In genomic region chr15:76737573-76737972, GRCh38 we compare ENCODE assay signal across 22 cellular contexts.
DNase-seq lines count a peak whose midpoint lies in the region; ATAC-seq, FAIRE-seq and TF ChIP-seq lines count a peak whose summit lies in the region.
"Had no signal": no experiment of that assay in that cellular context is flagged by ENCODE, and none has a peak within 500 bp of the region (broad histone marks: within the 10 kb centered on the region; RNA-seq: fewer than 3 reads in every experiment).

No MANE protein-coding gene starts in this region.

- H3K79me2 ChIP-seq in HepG2 (ENCODE audit: insufficient read depth, low read length) = no peaks in the 10 kb centered on the region
- no peaks in the 10 kb centered on the region for H3K79me2 ChIP-seq in K562 (ENCODE audit: control insufficient read depth, insufficient read depth, low read length)

- no peak for TF ChIP-seq CTCF in HepG2 (CRISPR knock-in tag; IDR thresholded peaks at IDR 0.05)
- no peak for TF ChIP-seq CTCF in right lobe of liver (IDR thresholded peaks at IDR 0.05)
- TF ChIP-seq CTCF in IMR-90 (conservative IDR thresholded peaks at IDR 0.05; ENCODE audit: low read depth, low read length) = no peak
- no peak for TF ChIP-seq CTCF in K562 (IDR thresholded peaks at IDR 0.05 in 2 of 3, conservative IDR thresholded peaks at IDR 0.05 in 1 of 3; ENCODE audit: insufficient read depth in 2 of 3, low read depth in 1 of 3, low read length in 3 of 3)

- H4K8ac ChIP-seq in IMR-90 (ENCODE audit: low read depth in 2 of 2, low read length in 2 of 2) = no peak overlapping the region

- H2AFZ ChIP-seq in HepG2 (ENCODE audit: low read length) (no peak overlapping the region), IMR-90 (replicated peaks; ENCODE audit: low read length, poor library complexity) (no peak overlapping the region), K562 (ENCODE audit: low read depth, low read length) (no peak overlapping the region)

- TF ChIP-seq EP300 in HepG2 (IDR thresholded peaks at IDR 0.05; ENCODE audit: low read depth in 2 of 2, low read length in 2 of 2) (no peak), HepG2 (CRISPR knock-in tag; IDR thresholded peaks at IDR 0.05; ENCODE audit: borderline replicate concordance) (no peak), K562 (IDR thresholded peaks at IDR 0.05; ENCODE audit: low read length) (no peak)

- 96% methylated on average over 4 of the region's 4 CpGs for WGBS in HepG2 (ENCODE audit: low lambda C conversion rate)
- 92% methylated on average over 4 of the region's 4 CpGs for WGBS in right lobe of liver (ENCODE audit: insufficient coverage, low coverage, low lambda C conversion rate, missing lambda C conversion rate)
- 100% methylated on average over 3 of the region's 4 CpGs; no CpG with 5 or more reads in 1 of the 2 experiments for WGBS in IMR-90 (ENCODE audit: extremely low coverage in 2 of 2, insufficient read length in 1 of 2), 2 experiments
- 21% methylated on average over 4 of the region's 4 CpGs for WGBS in K562 (ENCODE audit: insufficient coverage, low coverage, missing lambda C conversion rate)
- WGBS in right cardiac atrium = 96% methylated on average over 4 of the region's 4 CpGs

- no peak overlapping the region for H2BK5ac ChIP-seq in IMR-90 (ENCODE audit: low read depth, low read length, poor library complexity, severe bottlenecking)

- H3K4me2 ChIP-seq in HepG2 (ENCODE audit: low read depth, low read length) (no peak overlapping the region), IMR-90 (ENCODE audit: low read depth, low read length) (no peak overlapping the region), K562 (ENCODE audit: insufficient read depth, low read length) (no peak overlapping the region)
- H3K4me2 ChIP-seq: BLaER1 treated with 17β-estradiol and CSF1 and Interleukin-3, amounts not matched to agents 10 nM and 100 nM had no signal

- POLR2A ChIA-PET in HepG2 (lab: Yijun Ruan, JAX) = no interaction called here
- POLR2A ChIA-PET in IMR-90 (lab: Charles Lee; ENCODE audit: unreplicated experiment) = no interaction called here
- POLR2A ChIA-PET in K562 (lab: Yijun Ruan, JAX) = no interaction called here

- no peak overlapping the region for H3K18ac ChIP-seq in IMR-90 (ENCODE audit: low read depth, low read length)

- BruUV-seq in HepG2 (replicated peaks; lab: Mats Ljungman, UMichigan) (no TSS peak), IMR-90 (replicated peaks; lab: Mats Ljungman, UMichigan) (no TSS peak), K562 (replicated peaks; lab: Mats Ljungman, UMichigan) (no TSS peak)

- FAIRE-seq in HepG2 (lab: Jason Lieb, UNC) = no peak
- no peak for FAIRE-seq in K562 (lab: Jason Lieb, UNC)
- FAIRE-seq: A204.1, D721Med, GM12878, GM12892, GM18507, GM19239 had no signal

- no peak overlapping the region for H2BK15ac ChIP-seq in IMR-90 (ENCODE audit: low read depth, low read length)

- dilution Hi-C loops in IMR-90 (cut with HindIII; ENCODE audit: low sequenced_read_pairs, unreplicated experiment) = no loop called here

- CTCF ChIA-PET in HepG2 (lab: Yijun Ruan, JAX; ENCODE audit: low intra/inter-chr PET ratio, low total read pairs) = no interaction called here
- CTCF ChIA-PET in IMR-90 (lab: Yijun Ruan, JAX) = interaction anchor here (0.6 kb wide), 1 partner anchor 382 kb away, joined by 3 read pairs; no protein-coding TSS in a partner anchor
- CTCF ChIA-PET in K562 (lab: Yijun Ruan, JAX; ENCODE audit: low intra/inter-chr PET ratio) = no interaction called here

- H3K4ac ChIP-seq in IMR-90 (ENCODE audit: low read depth, low read length) = no peak overlapping the region

- H2AK5ac ChIP-seq in IMR-90 (ENCODE audit: low read depth, low read length) = no peak overlapping the region

- no peak overlapping the region for H2BK120ac ChIP-seq in IMR-90 (ENCODE audit: low read depth, low read length)

- H3K56ac ChIP-seq in IMR-90 (ENCODE audit: extremely low read depth, insufficient read depth, low read length) = no peak overlapping the region

- H2BK20ac ChIP-seq in IMR-90 (ENCODE audit: low read depth, low read length) = no peak overlapping the region

- no peak overlapping the region for H2AK9ac ChIP-seq in IMR-90 (replicated peaks; ENCODE audit: low read depth, low read length, poor library complexity)

- TF ChIP-seq POLR2A in HepG2 (IDR thresholded peaks at IDR 0.05; ENCODE audit: insufficient read depth in 1 of 2, low read depth in 2 of 2, low read length in 2 of 2) (no peak), right lobe of liver (IDR thresholded peaks at IDR 0.05) (no peak), IMR-90 (IDR thresholded peaks at IDR 0.05; ENCODE audit: low read depth, low read length) (no peak), K562 (conservative IDR thresholded peaks at IDR 0.05) (no peak)

- H3K36me3 ChIP-seq in HepG2 (replicated peaks in 1 of 2; ENCODE audit: control insufficient read depth in 1 of 2, insufficient read depth in 2 of 2, low read length in 2 of 2) (no peaks in the 10 kb centered on the region), right lobe of liver (peaks cover 0 to 5% (median 1%) of the 10 kb centered on the region in 4 donors), IMR-90 (ENCODE audit: control insufficient read depth, insufficient read depth, low read length) (peaks cover 2% of the 10 kb centered on the region; the same call in 1 of the 2 replicates), K562 (ENCODE audit: control insufficient read depth, insufficient read depth, low read length) (no peaks in the 10 kb centered on the region)

- H3K14ac ChIP-seq in IMR-90 (replicated peaks; ENCODE audit: low read depth, low read length) = no peak overlapping the region

- in situ Hi-C loops in HepG2 (cut with HindIII; ENCODE audit: extremely low pct_ligation_motif_present, low pct_unique_long_range_greater_than_20kb) = no loop called here
- in situ Hi-C loops in IMR-90 (cut with MboI; ENCODE audit: low sequenced_read_pairs) = no loop called here
- in situ Hi-C loops in K562 (cut with MboI) = no loop called here

- no peaks in the 10 kb centered on the region for H3K4me1 ChIP-seq in HepG2 (ENCODE audit: insufficient read depth, low read length)
- no peaks in the 10 kb centered on the region for H3K4me1 ChIP-seq in right lobe of liver
- H3K4me1 ChIP-seq in IMR-90 (ENCODE audit: control insufficient read depth, insufficient read depth, low read length) = no peaks in the 10 kb centered on the region
- H3K4me1 ChIP-seq in K562 (replicated peaks in 1 of 2; ENCODE audit: control insufficient read depth in 2 of 2, insufficient read depth in 2 of 2, low read length in 2 of 2) = no peaks in the 10 kb centered on the region
- no peaks in the 10 kb centered on the region for H3K4me1 ChIP-seq in right cardiac atrium (ENCODE audit: control insufficient read depth, insufficient read depth, low read length)
- H3K4me1 ChIP-seq: Caco-2 had no signal

- DNase-seq in HepG2 (ENCODE audit: low spot score) = no peak
- no peak for DNase-seq in right lobe of liver
- DNase-seq in IMR-90 = no peak
- DNase-seq in K562 (ENCODE audit: extremely low read depth in 1 of 4, low spot score in 3 of 4) = no peak
- DNase-seq in right cardiac atrium = no peak
- DNase-seq: 8988T; AML-193; Caco-2; Calu3; CD4-positive, alpha-beta T cell; CD8-positive, alpha-beta T cell; DMS79 treated with DMSO at 0.1 percent for 48 hours; GDM1 had no signal

- no peaks in the 10 kb centered on the region for H3K79me1 ChIP-seq in IMR-90 (ENCODE audit: low read depth in 1 of 2, low read length in 2 of 2)

- H4K91ac ChIP-seq in IMR-90 (ENCODE audit: insufficient read depth, low read depth, low read length) = no peak overlapping the region

- H3K23ac ChIP-seq in IMR-90 (ENCODE audit: low read depth, low read length) = no peak overlapping the region

- ATAC-seq in HepG2 = no peak
- ATAC-seq in right lobe of liver = no peak
- no peak for ATAC-seq in IMR-90 (ENCODE audit: low read depth)
- ATAC-seq in K562 = no peak
- ATAC-seq in GM18867 (IDR thresholded peaks at IDR 0.05; ENCODE audit: unreplicated experiment) = no peak
- no peak for ATAC-seq in right cardiac atrium
- ATAC-seq: CD8-positive, alpha-beta T cell; GM12878 had no signal

- H3K4me3 ChIP-seq in HepG2 (replicated peaks in 1 of 3; ENCODE audit: insufficient read depth in 1 of 3, low read depth in 2 of 3, low read length in 3 of 3) = no peak overlapping the region
- H3K4me3 ChIP-seq in right lobe of liver = no peak overlapping the region
- no peak overlapping the region for H3K4me3 ChIP-seq in IMR-90 (ENCODE audit: insufficient read depth, low read depth, low read length)
- no peak overlapping the region for H3K4me3 ChIP-seq in K562
- no peak overlapping the region for H3K4me3 ChIP-seq in right cardiac atrium (ENCODE audit: low read length)
- H3K4me3 ChIP-seq: BLaER1 treated with 17β-estradiol and CSF1 and Interleukin-3, amounts not matched to agents 10 nM and 100 nM; GM12878 had no signal

- H3K27me3 ChIP-seq in HepG2 (ENCODE audit: control insufficient read depth in 1 of 2, insufficient read depth in 2 of 2, low read length in 2 of 2) = no peaks in the 10 kb centered on the region
- H3K27me3 ChIP-seq in right lobe of liver = no peaks in the 10 kb centered on the region
- H3K27me3 ChIP-seq in IMR-90 (ENCODE audit: control insufficient read depth, insufficient read depth, low read length) = no peaks in the 10 kb centered on the region
- no peaks in the 10 kb centered on the region for H3K27me3 ChIP-seq in K562 (ENCODE audit: control insufficient read depth in 2 of 2, insufficient read depth in 2 of 2, low read length in 2 of 2)
- no peaks in the 10 kb centered on the region for H3K27me3 ChIP-seq in right cardiac atrium (ENCODE audit: control insufficient read depth, insufficient read depth)
- H3K27me3 ChIP-seq: BLaER1 treated with 17β-estradiol and CSF1 and Interleukin-3, amounts not matched to agents 10 nM and 100 nM had no signal

- no peak for TF ChIP-seq RAD21 in HepG2 (CRISPR knock-in tag; IDR thresholded peaks at IDR 0.05)
- TF ChIP-seq RAD21 in IMR-90 (IDR thresholded peaks at IDR 0.05; ENCODE audit: low read length) = no peak
- no peak for TF ChIP-seq RAD21 in K562 (CRISPR knock-in tag; conservative IDR thresholded peaks at IDR 0.05 in 1 of 2, IDR thresholded peaks at IDR 0.05 in 1 of 2)

- H3K27ac ChIP-seq in HepG2 (ENCODE audit: extremely low read length, insufficient read depth, low read length) (no peak overlapping the region), right lobe of liver (no peak overlapping the region), IMR-90 (ENCODE audit: insufficient read depth, low read length) (no peak overlapping the region), K562 (ENCODE audit: extremely low read depth, low read depth, low read length) (no peak overlapping the region), right cardiac atrium (ENCODE audit: low read length) (no peak overlapping the region)
- H3K27ac ChIP-seq: BLaER1 treated with 17β-estradiol and CSF1 and Interleukin-3, amounts not matched to agents 10 nM and 100 nM; C4-2B had no signal

- H3K9me1 ChIP-seq in IMR-90 (ENCODE audit: insufficient read depth, low read length) = no peaks in the 10 kb centered on the region
- H3K9me1 ChIP-seq in K562 (ENCODE audit: control insufficient read depth, insufficient read depth, low read length) = no peaks in the 10 kb centered on the region

- no peaks in the 10 kb centered on the region for H3K9me3 ChIP-seq in HepG2 (ENCODE audit: low read length)
- H3K9me3 ChIP-seq in right lobe of liver = no peaks in the 10 kb centered on the region
- no peaks in the 10 kb centered on the region for H3K9me3 ChIP-seq in IMR-90 (ENCODE audit: control insufficient read depth, insufficient read depth, low read length)
- no peaks in the 10 kb centered on the region for H3K9me3 ChIP-seq in K562 (replicated peaks; ENCODE audit: control insufficient read depth, insufficient read depth, low read depth, low read length)
- H3K9me3 ChIP-seq in right cardiac atrium (ENCODE audit: control insufficient read depth, low read length) = no peaks in the 10 kb centered on the region
- H3K9me3 ChIP-seq: Caco-2 had no signal

- no peak overlapping the region for H4K5ac ChIP-seq in IMR-90 (ENCODE audit: low read depth, low read length)

- H3K9ac ChIP-seq in HepG2 (ENCODE audit: insufficient read depth, low read depth, low read length) (no peak overlapping the region), IMR-90 (ENCODE audit: low read depth, low read length) (no peak overlapping the region), K562 (ENCODE audit: insufficient read depth in 1 of 2, low read depth in 2 of 2, low read length in 2 of 2) (no peak overlapping the region)
- H3K9ac ChIP-seq: BLaER1 treated with 17β-estradiol and CSF1 and Interleukin-3, amounts not matched to agents 10 nM and 100 nM had no signal

- H4K20me1 ChIP-seq in HepG2 (ENCODE audit: insufficient read depth, low read length) (no peaks in the 10 kb centered on the region), IMR-90 (ENCODE audit: insufficient read depth, low read length) (no peaks in the 10 kb centered on the region), K562 (replicated peaks; ENCODE audit: control insufficient read depth, insufficient read depth, low read length) (no peaks in the 10 kb centered on the region)
- H4K20me1 ChIP-seq: BLaER1 treated with 17β-estradiol and CSF1 and Interleukin-3, amounts not matched to agents 10 nM and 100 nM had no signal

- intact Hi-C loops in HepG2 (cut with micrococcal nuclease; ENCODE audit: unreplicated experiment) = no loop called here
- intact Hi-C loops in right lobe of liver (cut with DNase I) = no loop called here
- intact Hi-C loops in IMR-90 (cut with micrococcal nuclease) = no loop called here
- intact Hi-C loops in K562 (cut with micrococcal nuclease) = no loop called here
- intact Hi-C loops in right cardiac atrium (cut with DNase I) = no loop called here

Comparison
In these comparisons a context has a peak if more than half of its experiments do, and no peak if none do; other contexts are left out.
1. Of the 241 proteins assayed by ChIP-seq in both HepG2 and K562: peak only in HepG2: MAFF; only in K562: none; in both: none; in neither: 239; mixed calls (peak in some experiments, not most) for 1.